Comparison of ENCODE assay signal across 26 cellular contexts in the genomic region with DNA sequence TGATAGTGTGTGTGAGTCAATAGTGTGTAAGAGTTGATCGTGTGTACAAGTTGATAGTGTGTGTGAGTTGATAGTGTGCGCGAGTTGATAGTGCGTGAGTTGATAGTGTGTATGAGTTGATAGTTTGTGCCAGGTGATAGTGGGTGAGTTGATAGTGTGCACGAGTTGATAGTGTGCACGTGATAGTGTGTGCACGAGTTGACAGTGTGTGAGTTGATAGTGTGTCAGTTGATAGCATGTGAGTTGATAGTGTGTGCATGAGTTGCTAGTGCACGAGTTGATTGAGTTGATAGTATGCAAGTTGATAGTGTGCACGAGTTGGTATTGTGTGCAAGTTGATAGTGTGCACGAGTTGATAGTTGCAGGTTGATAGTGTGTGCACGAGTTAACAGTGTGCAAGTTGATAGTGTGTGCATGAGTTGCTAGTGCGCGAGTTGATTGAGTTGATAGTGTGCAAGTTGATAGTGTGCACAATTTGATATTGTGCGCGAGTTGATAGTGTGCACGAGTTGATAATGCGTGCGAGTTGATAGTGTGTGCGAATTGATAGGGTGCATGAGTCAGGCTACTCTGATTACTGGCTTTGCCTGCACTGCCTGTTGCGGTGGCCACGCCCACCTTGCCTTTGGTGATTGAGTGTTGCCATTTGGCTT. TPM values are rescaled to one million over a fixed set of nuclear protein-coding genes. Genes with fewer than 3 reads are reported as not detected.
"Had no signal": no experiment of that assay in that cellular context is flagged by ENCODE, and none has a peak within 500 bp of the region (broad histone marks: within the 10 kb centered on the region; RNA-seq: fewer than 3 reads in every experiment).

No MANE protein-coding gene starts in this region.

- H3K4me1 ChIP-seq: vagina had no signal

- H3K4me3 ChIP-seq: coronary artery, gastrocnemius medialis, psoas muscle, suprapubic skin, thyroid gland, upper lobe of left lung, vagina had no signal

- H3K36me3 Mint-ChIP-seq: naive thymus-derived CD8-positive, alpha-beta T cell had no signal

- H3K4me1 Mint-ChIP-seq: endodermal cell; naive thymus-derived CD8-positive, alpha-beta T cell had no signal

- H3K27ac ChIP-seq: coronary artery, gastrocnemius medialis, neutrophil, psoas muscle, suprapubic skin, thyroid gland, upper lobe of left lung, vagina had no signal

- ATAC-seq: esophagus mucosa; gastrocnemius medialis; left lobe of liver; naive thymus-derived CD8-positive, alpha-beta T cell; sciatic nerve had no signal

- FAIRE-seq: endothelial cell of umbilical vein had no signal

- H3K9me3 Mint-ChIP-seq: endodermal cell; naive thymus-derived CD8-positive, alpha-beta T cell had no signal

- H3K36me3 ChIP-seq: gastrocnemius medialis, neutrophil, suprapubic skin, thyroid gland, upper lobe of left lung, vagina had no signal

- H3K4me3 Mint-ChIP-seq: endodermal cell; naive thymus-derived CD8-positive, alpha-beta T cell had no signal

- H3K27ac Mint-ChIP-seq: endodermal cell; naive thymus-derived CD8-positive, alpha-beta T cell had no signal

- H3K27me3 ChIP-seq: gastrocnemius medialis, neutrophil, suprapubic skin, thyroid gland, upper lobe of left lung, vagina had no signal

- DNase-seq: effector CD4-positive, alpha-beta T cell; endodermal cell; gastrocnemius medialis; islet precursor cell; mammary epithelial cell; naive thymus-derived CD8-positive, alpha-beta T cell; psoas muscle; retina; stimulated activated naive CD4-positive, alpha-beta T cell treated with Interleukin-2 at 50 U/mL for 16 hours; thyroid gland; upper lobe of left lung had no signal

- H3K9me3 ChIP-seq: gastrocnemius medialis, neutrophil, psoas muscle, suprapubic skin, thyroid gland, upper lobe of left lung, vagina had no signal

RNA-seq across cellular contexts. Expression of gene IYD, which starts 35.7 kb away (rescaled TPM):
- total RNA-seq: dermis microvascular lymphatic vessel endothelial cell; endodermal cell; endothelial cell of umbilical vein; esophagus mucosa; fibroblast of villous mesenchyme; mesenteric fat pad; mononuclear cell; naive thymus-derived CD8-positive, alpha-beta T cell; osteoblast; sciatic nerve; skeletal muscle tissue; vagina had no signal
- polyA plus RNA-seq: endothelial cell of umbilical vein; mammary epithelial cell; naive thymus-derived CD8-positive, alpha-beta T cell; neural cell had no signal
